26 cellular contexts compared by ENCODE assay signal in genomic region chr11:38365274-38365673, GRCh38.
"Had no signal": no experiment of that assay in that cellular context is flagged by ENCODE, and none has a peak within 500 bp of the region (broad histone marks: within the 10 kb centered on the region; RNA-seq: fewer than 3 reads in every experiment).

No MANE protein-coding gene starts in this region.

- H3K36me3 ChIP-seq: esophagus squamous epithelium, gastrocnemius medialis, heart right ventricle, left lung, lower lobe of right lung had no signal

- H3K4me3 ChIP-seq: coronary artery, dorsolateral prefrontal cortex, esophagus squamous epithelium, gastrocnemius medialis, heart right ventricle, left lung, lower lobe of right lung, mucosa of descending colon had no signal

- H3K9me3 ChIP-seq: esophagus squamous epithelium, gastrocnemius medialis, lower lobe of right lung had no signal

- H3K4me1 ChIP-seq: esophagus squamous epithelium, gastrocnemius medialis, heart right ventricle, left lung, lower lobe of right lung had no signal

- H3K27ac ChIP-seq: coronary artery, dorsolateral prefrontal cortex, epithelial cell of prostate, esophagus squamous epithelium, gastrocnemius medialis, heart right ventricle, left lung, lower lobe of right lung had no signal

- H3K27me3 ChIP-seq: esophagus squamous epithelium, gastrocnemius medialis, heart right ventricle, left lung had no signal

- ATAC-seq: esophagus mucosa; gastrocnemius medialis; heart right ventricle; left cardiac atrium; left lung; left ventricle myocardium superior; lower lobe of right lung; mucosa of descending colon; naive thymus-derived CD4-positive, alpha-beta T cell had no signal

- DNase-seq: dermis blood vessel endothelial cell; dorsolateral prefrontal cortex; effector CD4-positive, alpha-beta T cell; effector memory CD4-positive, alpha-beta T cell; erythroblast; esophagus squamous epithelium; foreskin fibroblast; foreskin melanocyte; gastrocnemius medialis; glutamatergic neuron; head of caudate nucleus; heart right ventricle; hippocampal formation; left cardiac atrium; left lung; left ventricle myocardium superior; lower lobe of right lung; mesenchymal stem cell; mucosa of descending colon; naive thymus-derived CD4-positive, alpha-beta T cell had no signal

- FAIRE-seq: endothelial cell of umbilical vein, islet of Langerhans, keratinocyte had no signal
